Comparison of ENCODE assay signal across 11 cellular contexts in the genomic region with DNA sequence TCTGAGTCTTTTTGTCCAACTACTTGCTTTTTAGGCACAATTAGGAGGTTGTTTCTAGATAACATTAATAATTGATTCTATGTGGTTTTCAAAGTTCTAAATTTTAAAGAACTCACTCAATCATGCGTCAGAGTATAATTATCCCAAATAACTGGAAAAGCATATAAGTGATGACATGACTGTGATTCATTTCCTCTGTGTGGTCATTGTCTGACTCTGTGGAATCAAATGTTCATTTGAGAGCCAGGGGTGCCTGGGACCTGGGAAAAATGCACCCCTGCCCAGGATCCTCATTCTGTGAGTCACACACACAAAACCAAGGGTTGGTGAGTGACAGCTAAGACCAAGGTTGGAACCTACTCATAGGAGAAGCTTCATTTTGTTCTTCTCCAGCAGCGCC.
A peak's percentile ranks its signal among the peaks of the same experiment; 100 is the strongest.
DNase-seq lines count a peak whose midpoint lies in the region; ATAC-seq and TF ChIP-seq lines count a peak whose summit lies in the region.
"Had no signal": no experiment of that assay in that cellular context is flagged by ENCODE, and none has a peak within 500 bp of the region (broad histone marks: within the 10 kb centered on the region; RNA-seq: fewer than 3 reads in every experiment).

No MANE protein-coding gene starts in this region.

- peaks cover 0 to 8% (median 0%) of the 10 kb centered on the region in 4 donors for H3K4me1 ChIP-seq in Peyer's patch

- H3K4me3 ChIP-seq in Peyer's patch: no peak overlapping the region
- H3K4me3 ChIP-seq: thoracic aorta had no signal

- H3K9me3 ChIP-seq in Peyer's patch: no peaks in the 10 kb centered on the region
- H3K9me3 ChIP-seq: thoracic aorta had no signal

- H3K36me3 ChIP-seq in Peyer's patch: no peaks in the 10 kb centered on the region
- H3K36me3 ChIP-seq: thoracic aorta had no signal

- H3K27ac ChIP-seq in RWPE1 (no peak overlapping the region), epithelial cell of prostate (peak overlapping the region; percentile 80), Peyer's patch (no peak overlapping the region)
- H3K27ac ChIP-seq: thoracic aorta had no signal

- peak; percentile 64 for DNase-seq in GM03348 (ENCODE audit: low spot score)
- DNase-seq in RWPE1 (ENCODE audit: low spot score): peak; percentile 95
- peak; percentile 92 for DNase-seq in epithelial cell of prostate (ENCODE audit: low read depth, low spot score)
- DNase-seq in pulmonary artery endothelial cell (ENCODE audit: low read depth, low spot score): peak; percentile 51
- no peak for DNase-seq in Peyer's patch
- no peak for DNase-seq in NCI-H748 treated with DMSO at 0.1 percent for 48 hours (lab: John Stamatoyannopoulos, UW)
- DNase-seq: DMS79, NCI-H1436 had no signal

- POLR2A ChIA-PET in RWPE1 (lab: Yijun Ruan, JAX; ENCODE audit: low non-redundant PET): no interaction called here

- ATAC-seq in HG02840 (IDR thresholded peaks at IDR 0.05; ENCODE audit: low FRiP score, unreplicated experiment) (no peak), HG03521 (IDR thresholded peaks at IDR 0.05; ENCODE audit: unreplicated experiment) (no peak)

- H3K27me3 ChIP-seq in Peyer's patch: no peaks in the 10 kb centered on the region

- TF ChIP-seq POLR2A in Peyer's patch (IDR thresholded peaks at IDR 0.05): no peak

- CTCF ChIA-PET in RWPE1 (lab: Yijun Ruan, JAX): interaction anchor here (0.6 kb wide), 1 partner anchor 142 kb away, joined by 3 read pairs; no protein-coding TSS in a partner anchor

- no peak for TF ChIP-seq CTCF in RWPE1 (conservative IDR thresholded peaks at IDR 0.05; ENCODE audit: low read depth)
- no peak for TF ChIP-seq CTCF in Peyer's patch (IDR thresholded peaks at IDR 0.05)

Comparison
In these comparisons a context has a peak if more than half of its experiments do, and no peak if none do; other contexts are left out.
1. DNase-seq: peak in GM03348 (single experiment), RWPE1 (single experiment), epithelial cell of prostate (single experiment) and pulmonary artery endothelial cell (single experiment); none in Peyer's patch (0 of 3) and NCI-H748 treated with DMSO at 0.1 percent for 48 hours (single experiment).